Comparison of ENCODE assay signal across 1 cellular context in genomic region chr21:31340942-31341487, GRCh38.
TF ChIP-seq lines count a peak whose summit lies in the region.

No MANE protein-coding gene starts in this region.

TF ChIP-seq in K562, 482 proteins besides CTCF, POLR2A, EP300 and RAD21 (continued from another document):
- TF ChIP-seq, protein P1, sequence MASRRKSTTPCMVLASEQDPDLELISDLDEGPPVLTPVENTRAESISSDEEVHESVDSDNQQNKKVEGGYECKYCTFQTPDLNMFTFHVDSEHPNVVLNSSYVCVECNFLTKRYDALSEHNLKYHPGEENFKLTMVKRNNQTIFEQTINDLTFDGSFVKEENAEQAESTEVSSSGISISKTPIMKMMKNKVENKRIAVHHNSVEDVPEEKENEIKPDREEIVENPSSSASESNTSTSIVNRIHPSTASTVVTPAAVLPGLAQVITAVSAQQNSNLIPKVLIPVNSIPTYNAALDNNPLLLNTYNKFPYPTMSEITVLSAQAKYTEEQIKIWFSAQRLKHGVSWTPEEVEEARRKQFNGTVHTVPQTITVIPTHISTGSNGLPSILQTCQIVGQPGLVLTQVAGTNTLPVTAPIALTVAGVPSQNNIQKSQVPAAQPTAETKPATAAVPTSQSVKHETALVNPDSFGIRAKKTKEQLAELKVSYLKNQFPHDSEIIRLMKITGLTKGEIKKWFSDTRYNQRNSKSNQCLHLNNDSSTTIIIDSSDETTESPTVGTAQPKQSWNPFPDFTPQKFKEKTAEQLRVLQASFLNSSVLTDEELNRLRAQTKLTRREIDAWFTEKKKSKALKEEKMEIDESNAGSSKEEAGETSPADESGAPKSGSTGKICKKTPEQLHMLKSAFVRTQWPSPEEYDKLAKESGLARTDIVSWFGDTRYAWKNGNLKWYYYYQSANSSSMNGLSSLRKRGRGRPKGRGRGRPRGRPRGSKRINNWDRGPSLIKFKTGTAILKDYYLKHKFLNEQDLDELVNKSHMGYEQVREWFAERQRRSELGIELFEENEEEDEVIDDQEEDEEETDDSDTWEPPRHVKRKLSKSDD (conservative IDR thresholded peaks at IDR 0.05; ENCODE audit: low read length): no peak
- peak; percentile 78 for TF ChIP-seq RBM25 (IDR thresholded peaks at IDR 0.05; ENCODE audit: low read depth, low read length, severe bottlenecking)
TF ChIP-seq in K562: peak in this region for 2.
